ENCODE assay signal across 24 cellular contexts in the genomic region with DNA sequence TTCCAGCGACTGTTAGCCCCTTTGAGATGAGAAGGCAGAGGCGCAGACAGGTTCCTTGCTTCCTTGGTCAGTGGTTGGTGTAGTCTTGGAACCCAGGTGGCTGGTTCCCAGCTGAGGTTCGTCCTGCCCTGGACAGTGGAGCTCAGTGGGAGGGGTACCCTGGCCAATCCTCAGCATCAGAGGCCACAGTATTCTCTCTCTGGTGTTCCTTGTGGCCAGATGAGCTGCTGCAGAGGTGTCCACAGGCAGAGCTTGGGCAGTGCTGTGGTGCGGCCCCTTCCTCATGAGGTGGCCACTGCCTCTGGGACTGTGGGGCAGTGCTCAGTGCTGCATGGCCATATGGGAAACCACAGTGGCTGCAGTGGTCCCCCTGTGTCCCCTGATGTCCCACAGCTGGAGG.
"Had no signal": no experiment of that assay in that cellular context is flagged by ENCODE, and none has a peak within 500 bp of the region (broad histone marks: within the 10 kb centered on the region; RNA-seq: fewer than 3 reads in every experiment).

No MANE protein-coding gene starts in this region.

- H3K4me3 Mint-ChIP-seq: naive thymus-derived CD4-positive, alpha-beta T cell; neural crest cell; stimulated activated effector memory CD8-positive, alpha-beta T cell treated with anti-CD3 and anti-CD28 coated beads, Interleukin-12 subunit alpha, Interleukin-12 subunit beta, amount 100 ng/mL, for 72 hours had no signal

- H3K27ac Mint-ChIP-seq: naive thymus-derived CD4-positive, alpha-beta T cell; stimulated activated effector memory CD8-positive, alpha-beta T cell treated with anti-CD3 and anti-CD28 coated beads, Interleukin-12 subunit alpha, Interleukin-12 subunit beta, amount 100 ng/mL, for 72 hours had no signal

- H3K36me3 Mint-ChIP-seq: naive thymus-derived CD4-positive, alpha-beta T cell; stimulated activated effector memory CD8-positive, alpha-beta T cell treated with anti-CD3 and anti-CD28 coated beads, Interleukin-12 subunit alpha, Interleukin-12 subunit beta, amount 100 ng/mL, for 72 hours had no signal

- H3K27ac ChIP-seq: epithelial cell of prostate, esophagus squamous epithelium, gastroesophageal sphincter, ovary, prostate gland, right lobe of liver, suprapubic skin, thyroid gland, upper lobe of left lung, vagina had no signal

- DNase-seq: effector memory CD4-positive, alpha-beta T cell; esophagus squamous epithelium; foreskin fibroblast; glutamatergic neuron; islet precursor cell; mammary epithelial cell; naive thymus-derived CD4-positive, alpha-beta T cell; nucleus accumbens; ovary; retina; right lobe of liver; stimulated activated CD4-positive, alpha-beta T cell treated with anti-CD3 and anti-CD28 coated beads, Interleukin-4, amount 100 ng/mL, for 1 hour; stimulated activated CD8-positive, alpha-beta memory T cell treated with anti-CD3 and anti-CD28 coated beads, Interleukin-4, amount 100 ng/mL, for 48 hours; stimulated activated naive CD8-positive, alpha-beta T cell treated with anti-CD3 and anti-CD28 coated beads, Interleukin-15, Interleukin-2, amounts not matched to agents 100 U/mL and 50 U/mL, for 24 hours; thyroid gland; upper lobe of left lung had no signal

- H3K36me3 ChIP-seq: esophagus squamous epithelium, gastroesophageal sphincter, ovary, prostate gland, right lobe of liver, suprapubic skin, thyroid gland, upper lobe of left lung, vagina had no signal

- H3K4me1 Mint-ChIP-seq: naive thymus-derived CD4-positive, alpha-beta T cell had no signal

- H3K9me3 Mint-ChIP-seq: neural crest cell; stimulated activated effector memory CD8-positive, alpha-beta T cell treated with anti-CD3 and anti-CD28 coated beads, Interleukin-12 subunit alpha, Interleukin-12 subunit beta, amount 100 ng/mL, for 72 hours had no signal

- ATAC-seq: gastroesophageal sphincter; left lobe of liver; naive thymus-derived CD4-positive, alpha-beta T cell; stimulated activated effector memory CD8-positive, alpha-beta T cell treated with anti-CD3 and anti-CD28 coated beads, Interleukin-12 subunit alpha, Interleukin-12 subunit beta, amount 100 ng/mL, for 72 hours; stimulated activated naive CD8-positive, alpha-beta T cell treated with anti-CD3 and anti-CD28 coated beads, Interleukin-15, Interleukin-2, amounts not matched to agents 100 U/mL and 50 U/mL, for 24 hours had no signal

- H3K4me3 ChIP-seq: esophagus squamous epithelium, gastroesophageal sphincter, ovary, prostate gland, right lobe of liver, suprapubic skin, thyroid gland, upper lobe of left lung, vagina had no signal

- H3K27me3 ChIP-seq: ovary, right lobe of liver, thyroid gland, upper lobe of left lung, vagina had no signal

- H3K9me3 ChIP-seq: esophagus squamous epithelium, gastroesophageal sphincter, ovary, prostate gland, right lobe of liver, suprapubic skin, thyroid gland, upper lobe of left lung, vagina had no signal

- H3K4me1 ChIP-seq: esophagus squamous epithelium, gastroesophageal sphincter, prostate gland, right lobe of liver, thyroid gland, upper lobe of left lung, vagina had no signal
